ENCODE assay signal across 15 cellular contexts in the genomic region with DNA sequence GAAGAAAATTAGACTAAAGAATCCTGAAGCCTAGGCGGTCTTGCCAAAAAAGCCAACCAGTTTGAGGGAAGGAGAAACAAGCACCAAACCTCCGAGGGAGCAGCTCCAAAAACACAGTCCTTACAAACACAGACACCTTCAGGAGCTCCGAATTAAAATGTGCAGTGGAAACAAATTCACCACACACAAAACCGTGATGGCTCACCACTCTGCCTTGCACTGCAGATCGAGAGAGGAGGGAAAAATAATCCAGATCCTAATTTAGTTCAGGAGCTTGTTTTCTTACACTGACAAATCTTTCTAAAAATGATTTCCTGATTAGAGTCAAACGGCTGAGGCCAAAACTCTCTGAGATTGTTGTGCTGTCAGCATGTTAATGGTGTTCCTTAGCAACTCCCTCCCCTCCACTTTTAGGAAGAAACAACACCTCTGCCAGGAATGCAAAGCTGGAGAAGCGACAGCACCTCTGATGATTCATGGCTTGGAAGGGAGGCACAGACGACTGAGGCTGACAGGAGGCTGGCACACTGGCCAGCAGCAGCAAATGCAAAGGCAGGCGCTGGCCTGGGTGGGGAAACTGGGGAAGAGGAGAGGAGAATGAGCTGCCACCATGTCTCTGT.
DNase-seq lines count a peak whose midpoint lies in the region; ATAC-seq and TF ChIP-seq lines count a peak whose summit lies in the region.
"Had no signal": no experiment of that assay in that cellular context is flagged by ENCODE, and none has a peak within 500 bp of the region (broad histone marks: within the 10 kb centered on the region; RNA-seq: fewer than 3 reads in every experiment).

No MANE protein-coding gene starts in this region.

- POLR2A ChIA-PET in GM10248 (lab: Yijun Ruan, JAX), result no interaction called here

- no peaks in the 10 kb centered on the region; the same call in 1 of the 2 replicates for H3K9me2 ChIP-seq in GM23338 (ENCODE audit: insufficient read depth)

- ATAC-seq in GM23338 (peak; percentile 73), omental fat pad (ENCODE audit: low FRiP score) (peak; percentile 90)
- no peak for ATAC-seq in activated naive CD8-positive, alpha-beta T cell treated with anti-CD3 and anti-CD28 coated beads, Interleukin-2, amount 50 U/mL, for 24 hours
- ATAC-seq: K562; natural killer cell treated with Interleukin-12 subunit alpha and Interleukin-12 subunit beta and Interleukin-15 and Interleukin-18, amount 100 ng/mL, for 72 hours had no signal

- H3K4me1 Mint-ChIP-seq in GM23338, result peaks cover 15% of the 10 kb centered on the region
- H3K4me1 Mint-ChIP-seq in activated naive CD8-positive, alpha-beta T cell treated with anti-CD3 and anti-CD28 coated beads, Interleukin-2, amount 50 U/mL, for 24 hours, result no peaks in the 10 kb centered on the region

- no peaks in the 10 kb centered on the region for H3K9me3 Mint-ChIP-seq in GM23338
- H3K9me3 Mint-ChIP-seq in activated naive CD8-positive, alpha-beta T cell treated with anti-CD3 and anti-CD28 coated beads, Interleukin-2, amount 50 U/mL, for 24 hours, result peaks cover 6% of the 10 kb centered on the region
- H3K9me3 Mint-ChIP-seq: natural killer cell treated with Interleukin-12 subunit alpha and Interleukin-12 subunit beta and Interleukin-15 and Interleukin-18, amount 100 ng/mL, for 72 hours had no signal

- peaks cover 4% of the 10 kb centered on the region for H3K27me3 Mint-ChIP-seq in GM23338 (ENCODE audit: insufficient read depth, low read depth, poor library complexity)
- H3K27me3 Mint-ChIP-seq in activated naive CD8-positive, alpha-beta T cell treated with anti-CD3 and anti-CD28 coated beads, Interleukin-2, amount 50 U/mL, for 24 hours, result peaks cover 10% of the 10 kb centered on the region

- H3K27me3 ChIP-seq in GM23338 (ENCODE audit: insufficient read depth), result no peaks in the 10 kb centered on the region
- H3K27me3 ChIP-seq: BE2C had no signal

- no peak overlapping the region for H3K27ac Mint-ChIP-seq in GM23338
- H3K27ac Mint-ChIP-seq in activated naive CD8-positive, alpha-beta T cell treated with anti-CD3 and anti-CD28 coated beads, Interleukin-2, amount 50 U/mL, for 24 hours, result no peak overlapping the region
- H3K27ac Mint-ChIP-seq: natural killer cell treated with Interleukin-12 subunit alpha and Interleukin-12 subunit beta and Interleukin-15 and Interleukin-18, amount 100 ng/mL, for 72 hours had no signal

- no peak for TF ChIP-seq CTCF in GM23338 (conservative IDR thresholded peaks at IDR 0.05; ENCODE audit: low read depth in 2 of 2)
- no peak for TF ChIP-seq CTCF in omental fat pad (IDR thresholded peaks at IDR 0.05)
- no peak for TF ChIP-seq CTCF in GM10248 (IDR thresholded peaks at IDR 0.05; ENCODE audit: control extremely low read depth, extremely low read depth, low read depth, missing control alignments)

- CTCF ChIA-PET in GM10248 (lab: Yijun Ruan, JAX), result interaction anchor here (0.8 kb wide), 1 partner anchor 11 kb away, joined by 3 read pairs; no protein-coding TSS in a partner anchor

- no peaks in the 10 kb centered on the region for H3K36me3 ChIP-seq in GM23338 (ENCODE audit: insufficient read depth)
- H3K36me3 ChIP-seq: BE2C had no signal

- no peak overlapping the region for H3K4me2 ChIP-seq in GM23338

- no peaks in the 10 kb centered on the region for H3K79me2 ChIP-seq in GM23338 (replicated peaks; ENCODE audit: insufficient read depth)

- 0 out of 2 replicates have a peak overlapping the region, but pooled peaks have one; percentile 8 for H3K27ac ChIP-seq in GM23338 (ENCODE audit: low read depth)
- H3K27ac ChIP-seq: VCaP had no signal

- peaks cover 10% of the 10 kb centered on the region for H3K4me1 ChIP-seq in GM23338 (ENCODE audit: insufficient read depth)
- H3K4me1 ChIP-seq: BE2C had no signal

- no peaks in the 10 kb centered on the region for H3K36me3 Mint-ChIP-seq in GM23338 (ENCODE audit: low read depth)
- H3K36me3 Mint-ChIP-seq in activated naive CD8-positive, alpha-beta T cell treated with anti-CD3 and anti-CD28 coated beads, Interleukin-2, amount 50 U/mL, for 24 hours (ENCODE audit: low read depth), result no peaks in the 10 kb centered on the region
- H3K36me3 Mint-ChIP-seq: natural killer cell treated with Interleukin-12 subunit alpha and Interleukin-12 subunit beta and Interleukin-15 and Interleukin-18, amount 100 ng/mL, for 72 hours had no signal

- no peak overlapping the region for H3K4me3 Mint-ChIP-seq in GM23338
- H3K4me3 Mint-ChIP-seq in activated naive CD8-positive, alpha-beta T cell treated with anti-CD3 and anti-CD28 coated beads, Interleukin-2, amount 50 U/mL, for 24 hours, result no peak overlapping the region
- H3K4me3 Mint-ChIP-seq: natural killer cell treated with Interleukin-12 subunit alpha and Interleukin-12 subunit beta and Interleukin-15 and Interleukin-18, amount 100 ng/mL, for 72 hours had no signal

- H4K20me1 ChIP-seq in GM23338 (replicated peaks; ENCODE audit: insufficient read depth), result no peaks in the 10 kb centered on the region

- peak overlapping the region; percentile 82 for H2AFZ ChIP-seq in GM23338

- DNase-seq in GM23338 (ENCODE audit: low spot score) (peak; percentile 41), anterior cingulate cortex (lab: John Stamatoyannopoulos, UW) (peak in 50 of 58 donors; percentile 1 to 81 (median 30)), hippocampal formation (lab: John Stamatoyannopoulos, UW) (peak; percentile 12 to 67), omental fat pad (ENCODE audit: low spot score) (no peak), NCI-H2196 (lab: John Stamatoyannopoulos, UW; ENCODE audit: unreplicated experiment) (no peak), NCI-H526 treated with DMSO at 0.1 percent for 48 hours (lab: John Stamatoyannopoulos, UW) (no peak), GM10248 (ENCODE audit: extremely low spot score) (no peak)
- no peak for DNase-seq in activated naive CD8-positive, alpha-beta T cell treated with anti-CD3 and anti-CD28 coated beads, Interleukin-2, amount 50 U/mL, for 24 hours
- DNase-seq: amniotic stem cell, BE2C, NCI-H2029, RPMI8226 had no signal

- H3K4me3 ChIP-seq in GM23338, result no peak overlapping the region
- H3K4me3 ChIP-seq: K562 had no signal

- no peaks in the 10 kb centered on the region for H3F3A ChIP-seq in GM23338 (replicated peaks; ENCODE audit: low read depth)

TF ChIP-seq in GM23338, 12 proteins besides CTCF, POLR2A, EP300 and RAD21 (continues in another document):
- TF ChIP-seq STAT1 (IDR thresholded peaks at IDR 0.05; ENCODE audit: unreplicated experiment) (no peak), POLR2AphosphoS5 (IDR thresholded peaks at IDR 0.05; ENCODE audit: low read depth) (no peak), EZH2 (IDR thresholded peaks at IDR 0.05; ENCODE audit: low read depth, unreplicated experiment) (no peak), CREB1 (CRISPR knock-in tag; IDR thresholded peaks at IDR 0.05; ENCODE audit: low read depth) (no peak), EZH2phosphoT487 (IDR thresholded peaks at IDR 0.05; ENCODE audit: unreplicated experiment) (no peak), JUNB (IDR thresholded peaks at IDR 0.05; ENCODE audit: unreplicated experiment) (no peak)
- TF ChIP-seq, protein P1, sequence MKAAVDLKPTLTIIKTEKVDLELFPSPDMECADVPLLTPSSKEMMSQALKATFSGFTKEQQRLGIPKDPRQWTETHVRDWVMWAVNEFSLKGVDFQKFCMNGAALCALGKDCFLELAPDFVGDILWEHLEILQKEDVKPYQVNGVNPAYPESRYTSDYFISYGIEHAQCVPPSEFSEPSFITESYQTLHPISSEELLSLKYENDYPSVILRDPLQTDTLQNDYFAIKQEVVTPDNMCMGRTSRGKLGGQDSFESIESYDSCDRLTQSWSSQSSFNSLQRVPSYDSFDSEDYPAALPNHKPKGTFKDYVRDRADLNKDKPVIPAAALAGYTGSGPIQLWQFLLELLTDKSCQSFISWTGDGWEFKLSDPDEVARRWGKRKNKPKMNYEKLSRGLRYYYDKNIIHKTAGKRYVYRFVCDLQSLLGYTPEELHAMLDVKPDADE (IDR thresholded peaks at IDR 0.05), result no peak

Comparison
In these comparisons a context has a peak if more than half of its experiments do, and no peak if none do; other contexts are left out.
1. DNase-seq: peak in GM23338 (single experiment), anterior cingulate cortex (50 of 58) and hippocampal formation (2 of 2); none in omental fat pad (single experiment), NCI-H2196 (single experiment), activated naive CD8-positive, alpha-beta T cell treated with anti-CD3 and anti-CD28 coated beads, Interleukin-2, amount 50 U/mL, for 24 hours (single experiment), NCI-H526 treated with DMSO at 0.1 percent for 48 hours (single experiment) and GM10248 (single experiment).